ENCODE assay signal across 15 cellular contexts in genomic region chr4:10611673-10612072, GRCh38.
A peak's percentile ranks its signal among the peaks of the same experiment; 100 is the strongest.
DNase-seq lines count a peak whose midpoint lies in the region; ATAC-seq and TF ChIP-seq lines count a peak whose summit lies in the region.
"Had no signal": no experiment of that assay in that cellular context is flagged by ENCODE, and none has a peak within 500 bp of the region (broad histone marks: within the 10 kb centered on the region; RNA-seq: fewer than 3 reads in every experiment).

No MANE protein-coding gene starts in this region.

- H3K4me3 Mint-ChIP-seq in activated CD8-positive, alpha-beta T cell treated with anti-CD3 and anti-CD28 coated beads, Interleukin-2, amount 10 ng/mL, durations not matched to agents 7 days and 5 days: no peak overlapping the region
- no peak overlapping the region for H3K4me3 Mint-ChIP-seq in activated naive CD8-positive, alpha-beta T cell treated with anti-CD3 and anti-CD28 coated beads for 36 hours
- H3K4me3 Mint-ChIP-seq: activated T-helper 1 cell treated with anti-CD3 and anti-CD28 coated beads, Interleukin-12 subunit alpha, Interleukin-12 subunit beta, Interleukin-2, Interleukin-4 antibody, amounts not matched to agents 30 ng/mL and 10 ng/mL and 1 ng/mL, durations not matched to agents 14 hours and 24 hours and 36 hours had no signal

- H3K4me1 Mint-ChIP-seq in activated CD8-positive, alpha-beta T cell treated with anti-CD3 and anti-CD28 coated beads, Interleukin-2, amount 10 ng/mL, durations not matched to agents 7 days and 5 days (ENCODE audit: low read depth): no peaks in the 10 kb centered on the region
- H3K4me1 Mint-ChIP-seq in activated naive CD8-positive, alpha-beta T cell treated with anti-CD3 and anti-CD28 coated beads for 36 hours: no peaks in the 10 kb centered on the region

- DNase-seq in EL (peak; percentile 96), PC-3 (peak; percentile 88), epithelial cell of esophagus (ENCODE audit: low read depth) (peak; percentile 79), osteoblast (ENCODE audit: insufficient read length, low spot score, missing footprints) (peak; percentile 87)
- DNase-seq in activated CD8-positive, alpha-beta T cell treated with anti-CD3 and anti-CD28 coated beads, Interleukin-2, amount 10 ng/mL, durations not matched to agents 7 days and 5 days: no peak
- no peak for DNase-seq in activated naive CD8-positive, alpha-beta T cell treated with anti-CD3 and anti-CD28 coated beads for 36 hours
- no peak for DNase-seq in activated CD8-positive, alpha-beta memory T cell treated with anti-CD3 and anti-CD28 coated beads for 24 hours
- DNase-seq: DMS79, dorsolateral prefrontal cortex, NCI-H510A treated with DMSO at 0.1 percent for 48 hours, T-helper 9 cell had no signal

- H3K36me3 Mint-ChIP-seq in activated CD8-positive, alpha-beta T cell treated with anti-CD3 and anti-CD28 coated beads, Interleukin-2, amount 10 ng/mL, durations not matched to agents 7 days and 5 days (ENCODE audit: low read depth): no peaks in the 10 kb centered on the region
- no peaks in the 10 kb centered on the region for H3K36me3 Mint-ChIP-seq in activated naive CD8-positive, alpha-beta T cell treated with anti-CD3 and anti-CD28 coated beads for 36 hours

- no peaks in the 10 kb centered on the region for H4K20me1 ChIP-seq in PC-3 (ENCODE audit: low read length)
- no peaks in the 10 kb centered on the region for H4K20me1 ChIP-seq in osteoblast (ENCODE audit: insufficient read depth, low read length)

- POLR2A ChIA-PET in PC-3 (lab: Charles Lee; ENCODE audit: unreplicated experiment): no interaction called here
- POLR2A ChIA-PET in activated CD8-positive, alpha-beta T cell treated with anti-CD3 and anti-CD28 coated beads, Interleukin-2, amount 10 ng/mL, durations not matched to agents 7 days and 5 days (lab: Charles Lee): no interaction called here

- no peak overlapping the region for H3K27ac Mint-ChIP-seq in activated CD8-positive, alpha-beta T cell treated with anti-CD3 and anti-CD28 coated beads, Interleukin-2, amount 10 ng/mL, durations not matched to agents 7 days and 5 days
- no peak overlapping the region for H3K27ac Mint-ChIP-seq in activated naive CD8-positive, alpha-beta T cell treated with anti-CD3 and anti-CD28 coated beads for 36 hours
- H3K27ac Mint-ChIP-seq: activated T-helper 1 cell treated with anti-CD3 and anti-CD28 coated beads, Interleukin-12 subunit alpha, Interleukin-12 subunit beta, Interleukin-2, Interleukin-4 antibody, amounts not matched to agents 30 ng/mL and 10 ng/mL and 1 ng/mL, durations not matched to agents 14 hours and 24 hours and 36 hours had no signal

- no peaks in the 10 kb centered on the region for H3K27me3 ChIP-seq in PC-3 (ENCODE audit: low read length)
- H3K27me3 ChIP-seq in osteoblast (ENCODE audit: insufficient read depth, low read length): no peaks in the 10 kb centered on the region

- H3K9me2 ChIP-seq in PC-3 (replicated peaks; ENCODE audit: low read length): no peaks in the 10 kb centered on the region

- no TSS peak for BruUV-seq in PC-3 (replicated peaks; lab: Mats Ljungman, UMichigan)

- H3K27ac ChIP-seq in PC-3 (ENCODE audit: low read length) (peak overlapping the region; percentile 6; the same call in 1 of the 2 replicates), osteoblast (ENCODE audit: low read depth, low read length) (peak overlapping the region; percentile 66)
- H3K27ac ChIP-seq: dorsolateral prefrontal cortex, skin epidermis had no signal

- H3K79me2 ChIP-seq in PC-3 (ENCODE audit: low read length) (no peaks in the 10 kb centered on the region), osteoblast (ENCODE audit: insufficient read depth, low read length) (no peaks in the 10 kb centered on the region)

- H3K9me3 Mint-ChIP-seq in activated CD8-positive, alpha-beta T cell treated with anti-CD3 and anti-CD28 coated beads, Interleukin-2, amount 10 ng/mL, durations not matched to agents 7 days and 5 days (ENCODE audit: insufficient read depth): no peaks in the 10 kb centered on the region
- no peaks in the 10 kb centered on the region for H3K9me3 Mint-ChIP-seq in activated naive CD8-positive, alpha-beta T cell treated with anti-CD3 and anti-CD28 coated beads for 36 hours
- H3K9me3 Mint-ChIP-seq: activated T-helper 1 cell treated with anti-CD3 and anti-CD28 coated beads, Interleukin-12 subunit alpha, Interleukin-12 subunit beta, Interleukin-2, Interleukin-4 antibody, amounts not matched to agents 30 ng/mL and 10 ng/mL and 1 ng/mL, durations not matched to agents 14 hours and 24 hours and 36 hours had no signal

- H3K9me3 ChIP-seq in PC-3 (ENCODE audit: low read length) (no peaks in the 10 kb centered on the region), osteoblast (ENCODE audit: low read depth, low read length) (no peaks in the 10 kb centered on the region)

- H3K27me3 Mint-ChIP-seq in activated CD8-positive, alpha-beta T cell treated with anti-CD3 and anti-CD28 coated beads, Interleukin-2, amount 10 ng/mL, durations not matched to agents 7 days and 5 days (ENCODE audit: low read depth): no peaks in the 10 kb centered on the region
- H3K27me3 Mint-ChIP-seq in activated naive CD8-positive, alpha-beta T cell treated with anti-CD3 and anti-CD28 coated beads for 36 hours: no peaks in the 10 kb centered on the region

- H3K36me3 ChIP-seq in PC-3 (ENCODE audit: low read depth, low read length) (no peaks in the 10 kb centered on the region), osteoblast (ENCODE audit: insufficient read depth, low read length) (no peaks in the 10 kb centered on the region)

- H3K4me1 ChIP-seq in PC-3 (ENCODE audit: insufficient read depth, low read length) (peaks cover 24% of the 10 kb centered on the region), osteoblast (ENCODE audit: insufficient read depth, low read length) (peaks cover 17% of the 10 kb centered on the region)

- CTCF ChIA-PET in PC-3 (lab: Charles Lee): no interaction called here
- CTCF ChIA-PET in activated CD8-positive, alpha-beta T cell treated with anti-CD3 and anti-CD28 coated beads, Interleukin-2, amount 10 ng/mL, durations not matched to agents 7 days and 5 days (lab: Charles Lee): no interaction called here

- peak overlapping the region; percentile 51 for H3K4me2 ChIP-seq in PC-3 (ENCODE audit: low read length)
- peak overlapping the region; percentile 64 for H3K4me2 ChIP-seq in osteoblast (ENCODE audit: insufficient read depth, low read length)

- H3K9ac ChIP-seq in PC-3 (ENCODE audit: low read length): no peak overlapping the region

- peak; percentile 99 for ATAC-seq in PC-3
- no peak for ATAC-seq in activated CD8-positive, alpha-beta T cell treated with anti-CD3 and anti-CD28 coated beads, Interleukin-2, amount 10 ng/mL, durations not matched to agents 7 days and 5 days
- no peak for ATAC-seq in HG02870 (IDR thresholded peaks at IDR 0.05; ENCODE audit: unreplicated experiment)
- ATAC-seq: left lobe of liver had no signal

- H2AFZ ChIP-seq in PC-3 (ENCODE audit: low read length) (0 out of 2 replicates have a peak overlapping the region, but pooled peaks have one; percentile 13), osteoblast (ENCODE audit: low read length) (peak overlapping the region; percentile 88)

- H3K4me3 ChIP-seq in PC-3 (ENCODE audit: low read length): no peak overlapping the region
- H3K4me3 ChIP-seq in epithelial cell of esophagus (ENCODE audit: low read length): no peak overlapping the region
- peak overlapping the region; percentile 24 for H3K4me3 ChIP-seq in osteoblast (ENCODE audit: insufficient read depth, low read length)
- H3K4me3 ChIP-seq: dorsolateral prefrontal cortex, skin epidermis had no signal

- intact Hi-C loops in PC-3 (cut with micrococcal nuclease): loop anchor here (5.0 to 10.0 kb wide), 2 partner anchors 46 to 83 kb away; no protein-coding TSS in a partner anchor

- TF ChIP-seq CTCF in PC-3 (conservative IDR thresholded peaks at IDR 0.05; ENCODE audit: low read depth, low read length): no peak
- TF ChIP-seq CTCF in epithelial cell of esophagus (IDR thresholded peaks at IDR 0.05; ENCODE audit: insufficient read depth, low read depth, low read length, missing control alignments): no peak
- no peak for TF ChIP-seq CTCF in osteoblast (IDR thresholded peaks at IDR 0.05; ENCODE audit: extremely low read depth, low read depth, low read length)

- H3F3A ChIP-seq in PC-3 (ENCODE audit: low read length, unreplicated experiment): no peaks in the 10 kb centered on the region

Comparison
In these comparisons a context has a peak if more than half of its experiments do, and no peak if none do; other contexts are left out.
1. DNase-seq: peak in EL (single experiment), PC-3 (single experiment), epithelial cell of esophagus (single experiment) and osteoblast (single experiment); none in activated CD8-positive, alpha-beta T cell treated with anti-CD3 and anti-CD28 coated beads, Interleukin-2, amount 10 ng/mL, durations not matched to agents 7 days and 5 days (single experiment), activated naive CD8-positive, alpha-beta T cell treated with anti-CD3 and anti-CD28 coated beads for 36 hours (single experiment) and activated CD8-positive, alpha-beta memory T cell treated with anti-CD3 and anti-CD28 coated beads for 24 hours (single experiment).